Comparison of ENCODE assay signal across 24 cellular contexts in the genomic region with DNA sequence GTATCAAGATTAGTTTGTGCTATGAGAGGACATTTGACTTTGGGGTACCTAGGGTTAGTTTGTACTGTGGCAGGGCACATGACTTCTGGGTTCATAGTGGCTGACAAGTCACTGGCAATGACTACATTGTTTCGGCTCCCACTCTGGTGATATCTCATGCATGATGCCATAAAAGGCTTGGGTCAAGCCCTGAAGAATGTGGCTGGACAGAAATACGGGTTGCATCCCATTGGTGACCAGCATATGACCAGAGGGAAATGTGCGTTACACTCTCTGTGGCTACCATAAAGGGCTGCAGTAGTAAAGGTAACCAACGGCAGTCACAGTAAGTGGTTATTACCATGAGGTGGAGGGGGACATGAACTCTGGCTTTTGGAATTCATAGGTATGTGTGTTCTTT. TPM values are rescaled to one million over a fixed set of nuclear protein-coding genes. Genes with fewer than 3 reads are reported as not detected.
"Had no signal": no experiment of that assay in that cellular context is flagged by ENCODE, and none has a peak within 500 bp of the region (broad histone marks: within the 10 kb centered on the region; RNA-seq: fewer than 3 reads in every experiment).

No MANE protein-coding gene starts in this region.

- ATAC-seq: heart left ventricle; left lung; lower lobe of right lung; natural killer cell treated with Interleukin-12 subunit alpha and Interleukin-12 subunit beta and Interleukin-15 and Interleukin-18, amount 100 ng/mL, for 72 hours; pancreas; right lobe of liver had no signal

- H3K27me3 ChIP-seq: heart left ventricle, left lung, pancreas, right lobe of liver, stomach had no signal

- H3K36me3 ChIP-seq: heart left ventricle, left lung, lower lobe of right lung, pancreas, prostate gland, right lobe of liver, stomach, thoracic aorta had no signal

- H3K4me1 ChIP-seq: left lung, lower lobe of right lung, prostate gland had no signal

- H3K9me3 ChIP-seq: left lung, lower lobe of right lung, pancreas, prostate gland, right lobe of liver, stomach, thoracic aorta had no signal

- H3K27ac ChIP-seq: heart left ventricle, left lung, lower lobe of right lung, pancreas, prostate gland, right lobe of liver, skin epidermis, stomach, thoracic aorta had no signal

- DNase-seq: cerebellar nuclear complex; erythroblast; heart left ventricle; hippocampal formation; kidney glomerular epithelial cell; left lung; lower lobe of right lung; midbrain; occipital lobe; pancreas; right lobe of liver; stimulated activated CD4-positive, alpha-beta T cell treated with anti-CD3 and anti-CD28 coated beads, Interleukin-2, amount 100 ng/mL, for 24 hours; stimulated activated CD4-positive, alpha-beta T cell treated with anti-CD3 and anti-CD28 coated beads, Interleukin-4, amount 100 ng/mL, for 4 hours; stimulated activated naive CD4-positive, alpha-beta T cell; stomach; substantia nigra had no signal

- H3K4me3 ChIP-seq: heart left ventricle, left lung, lower lobe of right lung, pancreas, prostate gland, right lobe of liver, skin epidermis, stomach, thoracic aorta had no signal

RNA-seq across cellular contexts. Expression of a gene that starts 26.1 kb away (rescaled TPM):
- total RNA-seq: endothelial cell of umbilical vein; frontal cortex; glomerular endothelial cell; heart left ventricle; left lung; lower lobe of right lung; natural killer cell treated with Interleukin-12 subunit alpha and Interleukin-12 subunit beta and Interleukin-15 and Interleukin-18, amount 100 ng/mL, for 72 hours; occipital lobe; pancreas; prostate gland; renal cortical epithelial cell; right lobe of liver; stomach; thoracic aorta had no signal
